In the genomic region with DNA sequence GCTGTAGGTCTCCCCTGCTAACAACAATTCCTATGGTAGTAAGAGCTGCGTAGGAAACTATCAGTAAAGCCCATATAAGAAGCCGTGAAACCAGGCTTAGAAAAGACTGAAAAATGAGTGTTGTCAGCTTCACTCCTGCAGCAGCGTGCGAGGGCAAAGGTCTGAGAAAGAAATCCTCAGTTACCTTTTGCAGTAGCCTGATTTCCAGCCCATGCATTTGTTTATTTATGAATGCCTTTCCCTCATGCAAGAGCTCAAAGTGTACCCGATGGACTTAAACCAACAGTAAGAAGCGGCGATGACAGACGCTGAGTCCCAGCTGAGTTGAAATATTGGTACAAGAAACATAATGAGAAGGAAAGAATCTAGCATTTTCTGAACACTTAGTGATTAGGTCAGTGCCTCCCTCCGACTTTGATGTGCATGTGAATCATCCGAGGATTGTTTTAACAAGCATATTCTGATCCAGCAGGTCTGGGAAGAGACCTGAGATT, we compare ENCODE assay signal across 13 cellular contexts. TPM values are rescaled to one million over a fixed set of nuclear protein-coding genes. Genes with fewer than 3 reads are reported as not detected.
A peak's percentile ranks its signal among the peaks of the same experiment; 100 is the strongest.
DNase-seq lines count a peak whose midpoint lies in the region; ATAC-seq and TF ChIP-seq lines count a peak whose summit lies in the region.
"Had no signal": no experiment of that assay in that cellular context is flagged by ENCODE, and none has a peak within 500 bp of the region (broad histone marks: within the 10 kb centered on the region; RNA-seq: fewer than 3 reads in every experiment).

No MANE protein-coding gene starts in this region.

- H3K4me1 ChIP-seq in mammary epithelial cell (ENCODE audit: insufficient read depth, low read length) = peaks cover 14% of the 10 kb centered on the region
- H3K4me1 ChIP-seq in right lobe of liver = peaks cover 0 to 8% (median 4%) of the 10 kb centered on the region in 4 donors
- no peaks in the 10 kb centered on the region for H3K4me1 ChIP-seq in naive thymus-derived CD4-positive, alpha-beta T cell (ENCODE audit: control insufficient read depth in 2 of 2, insufficient read depth in 2 of 2, low read length in 2 of 2)

- H3K36me3 Mint-ChIP-seq in naive thymus-derived CD4-positive, alpha-beta T cell = no peaks in the 10 kb centered on the region

- no peak overlapping the region for H3K4me3 Mint-ChIP-seq in naive thymus-derived CD4-positive, alpha-beta T cell
- H3K4me3 Mint-ChIP-seq: B cell had no signal

- dilution Hi-C loops in mammary epithelial cell (cut with HindIII; ENCODE audit: low sequenced_read_pairs) = no loop called here

- peaks cover 0 to 2% (median 0%) of the 10 kb centered on the region in 11 donors for H3K9me3 Mint-ChIP-seq in naive thymus-derived CD4-positive, alpha-beta T cell

- no peak overlapping the region for H3K4me3 ChIP-seq in mammary epithelial cell (replicated peaks in 1 of 3; ENCODE audit: insufficient read depth in 1 of 3, low read depth in 2 of 3, low read length in 3 of 3)
- H3K4me3 ChIP-seq in right lobe of liver = peak overlapping the region; percentile 0 to 32 (median 32)
- H3K4me3 ChIP-seq in naive thymus-derived CD4-positive, alpha-beta T cell (ENCODE audit: low read length) = no peak overlapping the region

- intact Hi-C loops in mammary epithelial cell (cut with micrococcal nuclease) = no loop called here
- intact Hi-C loops in right lobe of liver (cut with DNase I) = no loop called here
- intact Hi-C loops in naive thymus-derived CD4-positive, alpha-beta T cell (cut with micrococcal nuclease) = no loop called here

- in situ Hi-C loops in mammary epithelial cell (cut with MboI; ENCODE audit: low sequenced_read_pairs in 2 of 2) = no loop called here
- in situ Hi-C loops in G401 (cut with HindIII; ENCODE audit: low sequenced_read_pairs) = no loop called here

- no peaks in the 10 kb centered on the region for H4K20me1 ChIP-seq in mammary epithelial cell (ENCODE audit: insufficient read depth, low read length)

- ATAC-seq in right lobe of liver (peak; percentile 92 to 98 (median 94)), HG03025 (IDR thresholded peaks at IDR 0.05; ENCODE audit: low FRiP score, unreplicated experiment) (no peak)
- ATAC-seq in naive thymus-derived CD4-positive, alpha-beta T cell = no peak

- H3K4me1 Mint-ChIP-seq in naive thymus-derived CD4-positive, alpha-beta T cell = peaks cover 6 to 13% (median 9%) of the 10 kb centered on the region in 7 donors

- H3K27ac Mint-ChIP-seq in naive thymus-derived CD4-positive, alpha-beta T cell = no peak overlapping the region
- H3K27ac Mint-ChIP-seq: B cell had no signal

- peak overlapping the region; percentile 36 for H2AFZ ChIP-seq in mammary epithelial cell (ENCODE audit: low read depth, low read length)

- CTCF ChIA-PET in mammary epithelial cell (lab: Charles Lee; ENCODE audit: low non-redundant PET) = no interaction called here
- CTCF ChIA-PET in naive thymus-derived CD4-positive, alpha-beta T cell (lab: Charles Lee) = no interaction called here

- H3K4me2 ChIP-seq in mammary epithelial cell (ENCODE audit: insufficient read depth, low read depth, low read length) = peak overlapping the region; percentile 57

- H3K27ac ChIP-seq in mammary epithelial cell (ENCODE audit: insufficient read depth, low read depth, low read length) (no peak overlapping the region), right lobe of liver (peak overlapping the region; percentile 6 to 73 (median 62))
- no peak overlapping the region for H3K27ac ChIP-seq in naive thymus-derived CD4-positive, alpha-beta T cell (ENCODE audit: low read depth, low read length)

- H3K9me3 ChIP-seq in mammary epithelial cell (replicated peaks; ENCODE audit: insufficient read depth, low read length) (no peaks in the 10 kb centered on the region), right lobe of liver (no peaks in the 10 kb centered on the region)
- no peaks in the 10 kb centered on the region for H3K9me3 ChIP-seq in naive thymus-derived CD4-positive, alpha-beta T cell (ENCODE audit: control insufficient read depth in 2 of 3, low read length in 3 of 3)

- POLR2A ChIA-PET in naive thymus-derived CD4-positive, alpha-beta T cell (lab: Charles Lee) = no interaction called here

- H3K27me3 Mint-ChIP-seq in naive thymus-derived CD4-positive, alpha-beta T cell = peaks cover 0 to 9% (median 0%) of the 10 kb centered on the region in 5 donors
- H3K27me3 Mint-ChIP-seq: B cell had no signal

- WGBS in mammary epithelial cell (ENCODE audit: low coverage, missing lambda C conversion rate) = 55% methylated on average over 10 of the region's 10 CpGs
- WGBS in right lobe of liver (ENCODE audit: insufficient coverage, low coverage, low lambda C conversion rate, missing lambda C conversion rate) = 28% methylated on average over 10 of the region's 10 CpGs

- peak; percentile 7 for DNase-seq in A172 (ENCODE audit: low spot score)
- peak; percentile 32 for DNase-seq in HuH-7.5 (ENCODE audit: low spot score)
- peak; percentile 78 for DNase-seq in mammary epithelial cell
- peak; percentile 48 to 76 (median 57) for DNase-seq in right lobe of liver
- no peak for DNase-seq in GM19240 (ENCODE audit: insufficient read length, low spot score)
- DNase-seq in naive thymus-derived CD4-positive, alpha-beta T cell = no peak
- DNase-seq in G401 (ENCODE audit: low spot score) = no peak
- DNase-seq: activated CD8-positive, alpha-beta memory T cell treated with anti-CD3 and anti-CD28 coated beads for 24 hours; cortex of kidney; Karpas-422; midbrain had no signal

- H3K9ac ChIP-seq in mammary epithelial cell (ENCODE audit: insufficient read depth, low read length) = no peak overlapping the region

- H3K27me3 ChIP-seq in mammary epithelial cell (ENCODE audit: insufficient read depth, low read length) (no peaks in the 10 kb centered on the region), right lobe of liver (no peaks in the 10 kb centered on the region)
- no peaks in the 10 kb centered on the region for H3K27me3 ChIP-seq in naive thymus-derived CD4-positive, alpha-beta T cell (ENCODE audit: control insufficient read depth in 2 of 2, insufficient read depth in 2 of 2, low read length in 2 of 2)

- TF ChIP-seq POLR2A in right lobe of liver (IDR thresholded peaks at IDR 0.05) = peak; percentile 40

- H3K36me3 ChIP-seq in mammary epithelial cell (ENCODE audit: insufficient read depth, low read length) = no peaks in the 10 kb centered on the region
- H3K36me3 ChIP-seq in right lobe of liver = no peaks in the 10 kb centered on the region
- H3K36me3 ChIP-seq in naive thymus-derived CD4-positive, alpha-beta T cell (ENCODE audit: control insufficient read depth in 2 of 3, insufficient read depth in 3 of 3, low read length in 3 of 3) = no peaks in the 10 kb centered on the region

- no peak for TF ChIP-seq CTCF in mammary epithelial cell (conservative IDR thresholded peaks at IDR 0.05 in 1 of 2, IDR thresholded peaks at IDR 0.05 in 1 of 2; ENCODE audit: extremely low read depth in 1 of 2, insufficient read depth in 1 of 2, low read depth in 1 of 2, low read length in 2 of 2)
- TF ChIP-seq CTCF in right lobe of liver (IDR thresholded peaks at IDR 0.05) = no peak

- H3K79me2 ChIP-seq in mammary epithelial cell (ENCODE audit: insufficient read depth, low read length) = no peaks in the 10 kb centered on the region

- no TSS peak for BruUV-seq in mammary epithelial cell (replicated peaks; lab: Mats Ljungman, UMichigan)

RNA-seq across cellular contexts. Expression of a gene that starts 15.0 kb away (rescaled TPM):
- 7.6 and 7.9 TPM in 2 replicates for total RNA-seq in A172 (2014; rRNA removed; shearing (Covaris generic))
- total RNA-seq in mammary epithelial cell (10 to 100 TPM; 23.3 to 27.5 TPM), right lobe of liver (10 to 100 TPM in 5 of 6 experiments, 1 to 10 TPM in 1; 9.2 to 14.1 (median 12.2) TPM)
- polyA plus RNA-seq in mammary epithelial cell = 4.2 TPM
- polyA minus RNA-seq in mammary epithelial cell = 2.3 TPM
- total RNA-seq in naive thymus-derived CD4-positive, alpha-beta T cell = 10 to 100 TPM; 25.1 to 52.2 (median 31.8) TPM
- polyA plus RNA-seq in naive thymus-derived CD4-positive, alpha-beta T cell = 10 to 100 TPM; 10.4 to 11.7 TPM
- 16.9 and 34.5 TPM in 2 replicates for total RNA-seq in G401 (2014; rRNA removed; shearing (Covaris generic))

RNA-seq across cellular contexts. Expression of a gene that starts 29.8 kb away (rescaled TPM):
- total RNA-seq in A172 (2014; rRNA removed; shearing (Covaris generic)) = 16.2 and 222 TPM in 2 replicates
- total RNA-seq in mammary epithelial cell (100 to 1,000 TPM in 1 of 2 donors, 10 to 100 TPM in 1; 31.3 to 136 TPM), right lobe of liver (10 to 100 TPM; 13.7 to 47.7 (median 29.4) TPM)
- polyA plus RNA-seq in mammary epithelial cell = 37.9 TPM
- 122 TPM for polyA minus RNA-seq in mammary epithelial cell
- total RNA-seq in naive thymus-derived CD4-positive, alpha-beta T cell = 100 to 1,000 TPM in 2 of 5 experiments, 10 to 100 TPM in 3; 69.7 to 118 (median 76.9) TPM
- 1 to 10 TPM; 6.1 to 8.1 TPM for polyA plus RNA-seq in naive thymus-derived CD4-positive, alpha-beta T cell
- 29.3 and 36.0 TPM in 2 replicates for total RNA-seq in G401 (2014; rRNA removed; shearing (Covaris generic))

Comparison
In these comparisons a context has a peak if more than half of its experiments do, and no peak if none do; other contexts are left out.
1. DNase-seq: peak in A172 (single experiment), HuH-7.5 (single experiment), mammary epithelial cell (single experiment) and right lobe of liver (3 of 3); none in GM19240 (single experiment), naive thymus-derived CD4-positive, alpha-beta T cell (0 of 9) and G401 (single experiment).
2. H3K27ac ChIP-seq: peak in right lobe of liver (3 of 3); none in mammary epithelial cell (single experiment) and naive thymus-derived CD4-positive, alpha-beta T cell (single experiment).
3. H3K4me3 ChIP-seq: peak in right lobe of liver (3 of 3); none in mammary epithelial cell (0 of 3) and naive thymus-derived CD4-positive, alpha-beta T cell (single experiment).
4. ATAC-seq: peak in right lobe of liver (4 of 4); none in HG03025 (single experiment) and naive thymus-derived CD4-positive, alpha-beta T cell (single experiment).